8 cellular contexts compared by ENCODE assay signal in the genomic region with DNA sequence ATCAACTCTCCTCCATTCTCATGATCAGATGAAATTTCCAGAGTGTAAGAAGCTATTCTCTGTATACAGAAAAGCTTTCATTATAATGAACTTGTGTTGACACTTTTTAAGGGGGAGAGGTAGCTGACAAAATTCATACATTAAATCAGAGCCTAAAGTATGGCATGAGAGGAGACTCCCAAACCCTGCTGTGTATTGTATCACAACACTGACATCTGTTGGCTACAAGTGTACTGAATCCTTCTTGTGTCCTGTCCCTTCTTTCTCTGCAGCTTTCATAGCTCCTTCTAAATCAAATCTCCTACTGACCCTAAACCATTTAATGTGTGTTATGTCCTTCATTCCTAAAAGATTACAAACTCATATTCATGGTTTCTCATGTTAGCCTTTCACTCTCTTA.
A peak's percentile ranks its signal among the peaks of the same experiment; 100 is the strongest.
DNase-seq lines count a peak whose midpoint lies in the region; ATAC-seq and TF ChIP-seq lines count a peak whose summit lies in the region.

No MANE protein-coding gene starts in this region.

- peaks cover 19% of the 10 kb centered on the region for H3K27me3 ChIP-seq in PC-9 (ENCODE audit: insufficient read depth, low read depth)
- peaks cover 2% of the 10 kb centered on the region for H3K27me3 ChIP-seq in fibroblast of lung (ENCODE audit: control insufficient read depth, insufficient read depth, low read length)

- no TSS peak for BruUV-seq in PC-9 (replicated peaks; lab: Mats Ljungman, UMichigan)

- peak; percentile 59 for TF ChIP-seq RAD21 in Ishikawa (IDR thresholded peaks at IDR 0.05; ENCODE audit: low read depth)

- peak; percentile 29 for DNase-seq in EL
- DNase-seq in PC-9: peak in 1 of 2 experiments; percentile 37
- DNase-seq in fibroblast of lung (ENCODE audit: low read depth in 2 of 2): peak; percentile 36 to 59
- peak; percentile 52 for DNase-seq in renal cortical epithelial cell (ENCODE audit: low read depth)
- DNase-seq in stimulated activated CD4-positive, alpha-beta T cell treated with anti-CD3 and anti-CD28 coated beads, Interleukin-1b, Interleukin-23, amount 100 ng/mL, for 48 hours: no peak
- DNase-seq in stimulated activated CD4-positive, alpha-beta T cell treated with anti-CD3 and anti-CD28 coated beads, Interleukin-2, amount 100 ng/mL, for 48 hours: no peak

- H2AFZ ChIP-seq in PC-9 (no peak overlapping the region), fibroblast of lung (ENCODE audit: low read length) (no peak overlapping the region)

- TF ChIP-seq CTCF in PC-9 (conservative IDR thresholded peaks at IDR 0.05) (peak; percentile 42; the same call in 1 of the 2 replicates), fibroblast of lung (conservative IDR thresholded peaks at IDR 0.05 in 1 of 2, IDR thresholded peaks at IDR 0.05 in 1 of 2; ENCODE audit: low read depth in 1 of 2, low read length in 2 of 2) (peak; percentile 44 to 48)

- CTCF ChIA-PET in PC-9 (lab: Charles Lee): no interaction called here

- H3K9me3 ChIP-seq in PC-9 (ENCODE audit: insufficient read depth, low read depth) (no peaks in the 10 kb centered on the region), fibroblast of lung (ENCODE audit: control insufficient read depth, insufficient read depth, low read depth, low read length) (no peaks in the 10 kb centered on the region)

- POLR2A ChIA-PET in PC-9 (lab: Charles Lee; ENCODE audit: unreplicated experiment): no interaction called here

- intact Hi-C loops in PC-9 (cut with micrococcal nuclease; ENCODE audit: unreplicated experiment): loop anchor here (1.0 to 10.0 kb wide), 2 partner anchors 250 to 711 kb away; no protein-coding TSS in a partner anchor

- H3K27ac ChIP-seq in PC-9: no peak overlapping the region
- H3K27ac ChIP-seq in fibroblast of lung (ENCODE audit: insufficient read depth, low read length): no peak overlapping the region

- no peaks in the 10 kb centered on the region for H3F3A ChIP-seq in PC-9 (ENCODE audit: insufficient read depth, low read depth)

- no peak overlapping the region for H3K9ac ChIP-seq in fibroblast of lung (ENCODE audit: insufficient read depth, low read length)

- no peak for TF ChIP-seq EP300 in Ishikawa (IDR thresholded peaks at IDR 0.05; ENCODE audit: borderline replicate concordance)

- H3K4me3 ChIP-seq in PC-9 (no peak overlapping the region), fibroblast of lung (replicated peaks in 1 of 4; ENCODE audit: control extremely low read depth in 1 of 4, insufficient read depth in 1 of 4, low read depth in 3 of 4, low read length in 4 of 4) (no peak overlapping the region)

- no peak for ATAC-seq in HG02588 (IDR thresholded peaks at IDR 0.05; ENCODE audit: unreplicated experiment)

- H3K9me2 ChIP-seq in PC-9 (ENCODE audit: insufficient read depth): no peaks in the 10 kb centered on the region

- H4K20me1 ChIP-seq in PC-9 (ENCODE audit: insufficient read depth) (no peaks in the 10 kb centered on the region), fibroblast of lung (ENCODE audit: control insufficient read depth, extremely low read depth, insufficient read depth, low read length) (no peaks in the 10 kb centered on the region)

- H3K36me3 ChIP-seq in PC-9 (ENCODE audit: low read depth) (no peaks in the 10 kb centered on the region), fibroblast of lung (ENCODE audit: control insufficient read depth, insufficient read depth, low read length) (no peaks in the 10 kb centered on the region)

- H3K4me1 ChIP-seq in PC-9 (replicated peaks; ENCODE audit: insufficient read depth) (no peaks in the 10 kb centered on the region), fibroblast of lung (ENCODE audit: control insufficient read depth, extremely low read depth, insufficient read depth, low read length) (no peaks in the 10 kb centered on the region)

- no peaks in the 10 kb centered on the region for H3K79me2 ChIP-seq in PC-9 (ENCODE audit: low read depth)
- no peaks in the 10 kb centered on the region for H3K79me2 ChIP-seq in fibroblast of lung (ENCODE audit: control insufficient read depth, insufficient read depth, low read length)

- H3K4me2 ChIP-seq in PC-9 (no peak overlapping the region), fibroblast of lung (ENCODE audit: extremely low read depth, insufficient read depth, low read length) (no peak overlapping the region)

TF ChIP-seq in Ishikawa, 13 proteins besides CTCF, POLR2A, EP300 and RAD21:
- no peak for TF ChIP-seq TAF1 (IDR thresholded peaks at IDR 0.05; ENCODE audit: low read depth)
- TF ChIP-seq CEBPB (IDR thresholded peaks at IDR 0.05): no peak
- no peak for TF ChIP-seq CREB1 (IDR thresholded peaks at IDR 0.05; ENCODE audit: low read depth)
- TF ChIP-seq, protein P1, sequence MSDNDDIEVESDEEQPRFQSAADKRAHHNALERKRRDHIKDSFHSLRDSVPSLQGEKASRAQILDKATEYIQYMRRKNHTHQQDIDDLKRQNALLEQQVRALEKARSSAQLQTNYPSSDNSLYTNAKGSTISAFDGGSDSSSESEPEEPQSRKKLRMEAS (IDR thresholded peaks at IDR 0.05): no peak
- TF ChIP-seq, protein P2, sequence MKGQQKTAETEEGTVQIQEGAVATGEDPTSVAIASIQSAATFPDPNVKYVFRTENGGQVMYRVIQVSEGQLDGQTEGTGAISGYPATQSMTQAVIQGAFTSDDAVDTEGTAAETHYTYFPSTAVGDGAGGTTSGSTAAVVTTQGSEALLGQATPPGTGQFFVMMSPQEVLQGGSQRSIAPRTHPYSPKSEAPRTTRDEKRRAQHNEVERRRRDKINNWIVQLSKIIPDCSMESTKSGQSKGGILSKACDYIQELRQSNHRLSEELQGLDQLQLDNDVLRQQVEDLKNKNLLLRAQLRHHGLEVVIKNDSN (IDR thresholded peaks at IDR 0.05): no peak
TF ChIP-seq in Ishikawa: peak in this region for 0.

Comparison
In these comparisons a context has a peak if more than half of its experiments do, and no peak if none do; other contexts are left out.
1. DNase-seq: peak in EL (single experiment), fibroblast of lung (2 of 2) and renal cortical epithelial cell (single experiment); none in stimulated activated CD4-positive, alpha-beta T cell treated with anti-CD3 and anti-CD28 coated beads, Interleukin-1b, Interleukin-23, amount 100 ng/mL, for 48 hours (single experiment) and stimulated activated CD4-positive, alpha-beta T cell treated with anti-CD3 and anti-CD28 coated beads, Interleukin-2, amount 100 ng/mL, for 48 hours (0 of 2).